Comparison of ENCODE assay signal across 12 cellular contexts in genomic region chr3:100465871-100466777, GRCh38. TPM values are rescaled to one million over a fixed set of nuclear protein-coding genes. Genes with fewer than 3 reads are reported as not detected.
DNase-seq lines count a peak whose midpoint lies in the region; ATAC-seq and TF ChIP-seq lines count a peak whose summit lies in the region.
"Had no signal": no experiment of that assay in that cellular context is flagged by ENCODE, and none has a peak within 500 bp of the region (broad histone marks: within the 10 kb centered on the region; RNA-seq: fewer than 3 reads in every experiment).

No MANE protein-coding gene starts in this region.

- H3K27ac ChIP-seq in IMR-90 (ENCODE audit: insufficient read depth, low read length) (no peak overlapping the region), esophagus muscularis mucosa (replicated peaks in 1 of 4) (no peak overlapping the region), vagina (no peak overlapping the region), Peyer's patch (no peak overlapping the region)

- no peaks in the 10 kb centered on the region for H3K79me1 ChIP-seq in IMR-90 (ENCODE audit: low read depth in 1 of 2, low read length in 2 of 2)

- ATAC-seq in GM19452 (IDR thresholded peaks at IDR 0.05; ENCODE audit: unreplicated experiment) (peak; percentile 50), IMR-90 (ENCODE audit: low read depth) (no peak)

- TF ChIP-seq EP300 in esophagus muscularis mucosa (IDR thresholded peaks at IDR 0.05): no peak

- no peak overlapping the region for H2BK5ac ChIP-seq in IMR-90 (ENCODE audit: low read depth, low read length, poor library complexity, severe bottlenecking)

- H2AFZ ChIP-seq in IMR-90 (replicated peaks; ENCODE audit: low read length, poor library complexity): peak overlapping the region; percentile 26

- H2BK120ac ChIP-seq in IMR-90 (ENCODE audit: low read depth, low read length): no peak overlapping the region

- H3K23ac ChIP-seq in IMR-90 (ENCODE audit: low read depth, low read length): no peak overlapping the region

- no peaks in the 10 kb centered on the region for H3K9me1 ChIP-seq in IMR-90 (ENCODE audit: insufficient read depth, low read length)

- peak overlapping the region; percentile 52; the same call in 1 of the 2 replicates for H3K4me2 ChIP-seq in IMR-90 (ENCODE audit: low read depth, low read length)

- H3K9me3 ChIP-seq in IMR-90 (ENCODE audit: control insufficient read depth, insufficient read depth, low read length) (peaks cover 10% of the 10 kb centered on the region), esophagus muscularis mucosa (no peaks in the 10 kb centered on the region), vagina (no peaks in the 10 kb centered on the region), Peyer's patch (no peaks in the 10 kb centered on the region)

- H3K4me1 ChIP-seq in IMR-90 (ENCODE audit: control insufficient read depth, insufficient read depth, low read length) (no peaks in the 10 kb centered on the region; the same call in 1 of the 2 replicates), esophagus muscularis mucosa (no peaks in the 10 kb centered on the region), vagina (no peaks in the 10 kb centered on the region), Peyer's patch (no peaks in the 10 kb centered on the region)

- H3K27me3 ChIP-seq in IMR-90 (ENCODE audit: control insufficient read depth, insufficient read depth, low read length) (no peaks in the 10 kb centered on the region), esophagus muscularis mucosa (no peaks in the 10 kb centered on the region), vagina (no peaks in the 10 kb centered on the region), Peyer's patch (no peaks in the 10 kb centered on the region)

- no peak overlapping the region for H4K91ac ChIP-seq in IMR-90 (ENCODE audit: insufficient read depth, low read depth, low read length)

- intact Hi-C loops in IMR-90 (cut with micrococcal nuclease): loop anchor here (10.0 kb wide), 1 partner anchor 269 kb away; no protein-coding TSS in a partner anchor
- intact Hi-C loops in esophagus muscularis mucosa (cut with DNase I): no loop called here
- intact Hi-C loops in vagina (cut with DNase I): no loop called here

- no peak overlapping the region for H3K56ac ChIP-seq in IMR-90 (ENCODE audit: extremely low read depth, insufficient read depth, low read length)

- no peaks in the 10 kb centered on the region for H3K36me3 ChIP-seq in IMR-90 (ENCODE audit: control insufficient read depth, insufficient read depth, low read length)
- H3K36me3 ChIP-seq in esophagus muscularis mucosa: no peaks in the 10 kb centered on the region
- no peaks in the 10 kb centered on the region for H3K36me3 ChIP-seq in vagina
- H3K36me3 ChIP-seq in Peyer's patch: no peaks in the 10 kb centered on the region

- no peak overlapping the region for H4K5ac ChIP-seq in IMR-90 (ENCODE audit: low read depth, low read length)

- POLR2A ChIA-PET in IMR-90 (lab: Charles Lee; ENCODE audit: unreplicated experiment): interaction anchor here (0.6 kb wide), 1 partner anchor 111 kb away, joined by 3 read pairs; no protein-coding TSS in a partner anchor

- no peak overlapping the region for H2AK5ac ChIP-seq in IMR-90 (ENCODE audit: low read depth, low read length)

- H4K20me1 ChIP-seq in IMR-90 (ENCODE audit: insufficient read depth, low read length): no peaks in the 10 kb centered on the region

- DNase-seq in GM12865 (ENCODE audit: low read depth) (peak; percentile 30), IMR-90 (no peak), esophagus muscularis mucosa (ENCODE audit: extremely low spot score) (peak; percentile 87), vagina (ENCODE audit: extremely low spot score in 2 of 2) (no peak), cerebellum (ENCODE audit: low spot score) (no peak), Peyer's patch (no peak), GM19238 (ENCODE audit: insufficient read length, low spot score) (no peak)
- DNase-seq: erythroblast; NCI-H1092; occipital lobe; stimulated activated CD4-positive, alpha-beta T cell treated with anti-CD3 and anti-CD28 coated beads, Interleukin-2, amount 100 ng/mL, for 24 hours had no signal

- H3K4ac ChIP-seq in IMR-90 (ENCODE audit: low read depth, low read length): no peak overlapping the region

- 60% methylated on average over 1 of the region's 3 CpGs; no CpG with 5 or more reads in 1 of the 2 experiments for WGBS in IMR-90 (ENCODE audit: extremely low coverage in 2 of 2, insufficient read length in 1 of 2), 2 experiments
- WGBS in esophagus muscularis mucosa: 78% methylated on average over 3 of the region's 3 CpGs

- CTCF ChIA-PET in IMR-90 (lab: Yijun Ruan, JAX): interaction anchor here (1.3 kb wide), 1 partner anchor 123 kb away, joined by 5 read pairs; no protein-coding TSS in a partner anchor

- in situ Hi-C loops in IMR-90 (cut with MboI; ENCODE audit: low sequenced_read_pairs): no loop called here

- H2BK15ac ChIP-seq in IMR-90 (ENCODE audit: low read depth, low read length): no peak overlapping the region

- H2AK9ac ChIP-seq in IMR-90 (replicated peaks; ENCODE audit: low read depth, low read length, poor library complexity): no peak overlapping the region

- H2BK20ac ChIP-seq in IMR-90 (ENCODE audit: low read depth, low read length): no peak overlapping the region

- H4K8ac ChIP-seq in IMR-90 (ENCODE audit: low read depth in 2 of 2, low read length in 2 of 2): no peak overlapping the region

- no peak overlapping the region for H3K14ac ChIP-seq in IMR-90 (replicated peaks; ENCODE audit: low read depth, low read length)

- TF ChIP-seq POLR2A in IMR-90 (IDR thresholded peaks at IDR 0.05; ENCODE audit: low read depth, low read length): no peak
- no peak for TF ChIP-seq POLR2A in esophagus muscularis mucosa (IDR thresholded peaks at IDR 0.05; ENCODE audit: low read depth)
- no peak for TF ChIP-seq POLR2A in vagina (IDR thresholded peaks at IDR 0.05)
- TF ChIP-seq POLR2A in Peyer's patch (IDR thresholded peaks at IDR 0.05): no peak

- dilution Hi-C loops in IMR-90 (cut with HindIII; ENCODE audit: low sequenced_read_pairs, unreplicated experiment): no loop called here

- no peak for TF ChIP-seq RAD21 in IMR-90 (IDR thresholded peaks at IDR 0.05; ENCODE audit: low read length)

- TF ChIP-seq CTCF in GM12865 (IDR thresholded peaks at IDR 0.05; ENCODE audit: insufficient read depth, low read depth, low read length, missing control alignments) (no peak), IMR-90 (conservative IDR thresholded peaks at IDR 0.05; ENCODE audit: low read depth, low read length) (no peak), esophagus muscularis mucosa (IDR thresholded peaks at IDR 0.05) (no peak), vagina (IDR thresholded peaks at IDR 0.05) (no peak), Peyer's patch (IDR thresholded peaks at IDR 0.05) (no peak)

- H3K4me3 ChIP-seq in GM12865 (ENCODE audit: low read depth, low read length): no peak overlapping the region
- H3K4me3 ChIP-seq in IMR-90 (ENCODE audit: insufficient read depth, low read depth, low read length): no peak overlapping the region
- no peak overlapping the region for H3K4me3 ChIP-seq in esophagus muscularis mucosa
- H3K4me3 ChIP-seq in vagina: no peak overlapping the region
- H3K4me3 ChIP-seq in Peyer's patch: no peak overlapping the region

- no peak overlapping the region for H3K18ac ChIP-seq in IMR-90 (ENCODE audit: low read depth, low read length)

- BruUV-seq in IMR-90 (replicated peaks; lab: Mats Ljungman, UMichigan): no TSS peak

- no peak overlapping the region for H3K9ac ChIP-seq in IMR-90 (ENCODE audit: low read depth, low read length)

TF ChIP-seq in IMR-90, 13 proteins besides CTCF, POLR2A, EP300 and RAD21:
- TF ChIP-seq BHLHE40 (IDR thresholded peaks at IDR 0.05; ENCODE audit: low read depth, low read length) (no peak), MAZ (IDR thresholded peaks at IDR 0.05; ENCODE audit: borderline replicate concordance, low read depth, low read length) (no peak), FOS (IDR thresholded peaks at IDR 0.05; ENCODE audit: low read depth, low read length) (no peak), CEBPB (IDR thresholded peaks at IDR 0.05; ENCODE audit: low read depth, low read length) (no peak), NFE2L2 (IDR thresholded peaks at IDR 0.05; ENCODE audit: low read depth, low read length) (no peak), MXI1 (IDR thresholded peaks at IDR 0.05; ENCODE audit: borderline replicate concordance, low read depth, low read length) (no peak)
TF ChIP-seq in IMR-90: peak in this region for 0.

RNA-seq across cellular contexts. Expression of gene TMEM45A, which starts 26.3 kb away (rescaled TPM):
- total RNA-seq in IMR-90 (2012; rRNA removed): 13.6 and 20.8 TPM in 2 replicates
- 17.1 and 21.7 TPM in 2 replicates for polyA plus RNA-seq in IMR-90 (2012; rRNA removed)
- polyA plus RNA-seq in IMR-90 (2012; cell fraction: cytosol; rRNA removed): 5.1 and 7.0 TPM in 2 replicates
- 0.91 and 9.7 TPM in 2 replicates for polyA plus RNA-seq in IMR-90 (2012; cell fraction: nucleus; rRNA removed; ENCODE audit: low replicate concordance)
- total RNA-seq in esophagus muscularis mucosa: 10 to 100 TPM in 2 of 4 donors, 1 to 10 TPM in 2; 8.7 to 17.2 (median 9.6) TPM
- total RNA-seq in vagina: 46.4 TPM
- 4.0 TPM for total RNA-seq in cerebellum
- 1 to 10 TPM in 2 of 4 donors, under 1 TPM in 1, not detected in 1; 0.66 to 5.3 (median 4.7) TPM for total RNA-seq in Peyer's patch

Comparison
In these comparisons a context has a peak if more than half of its experiments do, and no peak if none do; other contexts are left out.
1. DNase-seq: peak in GM12865 (single experiment) and esophagus muscularis mucosa (single experiment); none in IMR-90 (single experiment), vagina (0 of 2), cerebellum (single experiment), Peyer's patch (0 of 3) and GM19238 (single experiment).